In genomic region chr1:207888647-207889046, GRCh38 we compare ENCODE assay signal across 10 cellular contexts. TPM values are rescaled to one million over a fixed set of nuclear protein-coding genes. Genes with fewer than 3 reads are reported as not detected.
A peak's percentile ranks its signal among the peaks of the same experiment; 100 is the strongest.
DNase-seq lines count a peak whose midpoint lies in the region; ATAC-seq and TF ChIP-seq lines count a peak whose summit lies in the region.
"Had no signal": no experiment of that assay in that cellular context is flagged by ENCODE, and none has a peak within 500 bp of the region (broad histone marks: within the 10 kb centered on the region; RNA-seq: fewer than 3 reads in every experiment).

No MANE protein-coding gene starts in this region.

- H3K4me2 ChIP-seq in Loucy (ENCODE audit: low read depth, low read length, poor library complexity, severe bottlenecking): no peak overlapping the region
- no peak overlapping the region for H3K4me2 ChIP-seq in PC-9

- H3K4me3 ChIP-seq in Loucy (ENCODE audit: low read length, poor library complexity, severe bottlenecking) (no peak overlapping the region), right lobe of liver (no peak overlapping the region), uterus (no peak overlapping the region), PC-9 (no peak overlapping the region)

- H3K27me3 ChIP-seq in Loucy (ENCODE audit: insufficient read depth, low read length, poor library complexity, severe bottlenecking) (no peaks in the 10 kb centered on the region), right lobe of liver (no peaks in the 10 kb centered on the region), uterus (no peaks in the 10 kb centered on the region), PC-9 (ENCODE audit: insufficient read depth, low read depth) (peaks cover 6% of the 10 kb centered on the region)

- H3K27ac ChIP-seq in right lobe of liver (peak overlapping the region in 2 of 3 donors; percentile 40 to 57), uterus (peak overlapping the region; percentile 79 to 85), PC-9 (no peak overlapping the region)

- H3K36me3 ChIP-seq in Loucy (ENCODE audit: insufficient read depth, low read length) (no peaks in the 10 kb centered on the region), right lobe of liver (no peaks in the 10 kb centered on the region), uterus (no peaks in the 10 kb centered on the region), PC-9 (ENCODE audit: low read depth) (no peaks in the 10 kb centered on the region)

- H3K9me3 ChIP-seq in Loucy (ENCODE audit: insufficient read depth, low read depth, low read length) (no peaks in the 10 kb centered on the region), right lobe of liver (no peaks in the 10 kb centered on the region), uterus (no peaks in the 10 kb centered on the region), PC-9 (ENCODE audit: insufficient read depth, low read depth) (no peaks in the 10 kb centered on the region)

- peaks cover 60% of the 10 kb centered on the region for H3K4me1 ChIP-seq in Loucy (ENCODE audit: insufficient read depth, low read length, poor library complexity, severe bottlenecking)
- peaks cover 0 to 13% (median 0%) of the 10 kb centered on the region in 4 donors for H3K4me1 ChIP-seq in right lobe of liver
- H3K4me1 ChIP-seq in uterus: peaks cover 0 to 3% of the 10 kb centered on the region in 2 donors
- H3K4me1 ChIP-seq in PC-9 (replicated peaks; ENCODE audit: insufficient read depth): no peaks in the 10 kb centered on the region

- H3K4me3 Mint-ChIP-seq in endothelial cell (ENCODE audit: unreplicated experiment): peak overlapping the region; percentile 84
- H3K4me3 Mint-ChIP-seq in activated T-cell treated with anti-CD3 and anti-CD28 coated beads, Interleukin-2, amount 50 U/mL, for 24 hours: no peak overlapping the region

- WGBS in right lobe of liver (ENCODE audit: insufficient coverage, low coverage, low lambda C conversion rate, missing lambda C conversion rate): 60% methylated on average over 5 of the region's 5 CpGs

- H4K20me1 ChIP-seq in Loucy (ENCODE audit: insufficient read depth, low read length, poor library complexity, severe bottlenecking): no peaks in the 10 kb centered on the region
- no peaks in the 10 kb centered on the region for H4K20me1 ChIP-seq in PC-9 (ENCODE audit: insufficient read depth)

- DNase-seq in endothelial cell (ENCODE audit: low spot score) (no peak), right lobe of liver (no peak), uterus (no peak), PC-9 (no peak), HEK293T (ENCODE audit: extremely low spot score) (no peak)
- no peak for DNase-seq in activated T-cell treated with anti-CD3 and anti-CD28 coated beads, Interleukin-2, amount 50 U/mL, for 24 hours
- DNase-seq: GF-D8, NCI-H2029 treated with DMSO at 0.1 percent for 48 hours had no signal

- H3K4me1 Mint-ChIP-seq in endothelial cell (ENCODE audit: unreplicated experiment): peaks cover 83% of the 10 kb centered on the region
- H3K4me1 Mint-ChIP-seq in activated T-cell treated with anti-CD3 and anti-CD28 coated beads, Interleukin-2, amount 50 U/mL, for 24 hours (ENCODE audit: low read depth): peaks cover 18% of the 10 kb centered on the region

- intact Hi-C loops in right lobe of liver (cut with DNase I) (loop anchor here (5.0 kb wide), 1 partner anchor 74 kb away; no protein-coding TSS in a partner anchor), uterus (cut with DNase I; ENCODE audit: low total_unique reads) (no loop called here), PC-9 (cut with micrococcal nuclease; ENCODE audit: unreplicated experiment) (loop anchor here (5.0 to 10.0 kb wide), 2 partner anchors 106 to 359 kb away; no protein-coding TSS in a partner anchor)

- H3K9me3 Mint-ChIP-seq in endothelial cell (ENCODE audit: unreplicated experiment): no peaks in the 10 kb centered on the region
- H3K9me3 Mint-ChIP-seq in activated T-cell treated with anti-CD3 and anti-CD28 coated beads, Interleukin-2, amount 50 U/mL, for 24 hours: no peaks in the 10 kb centered on the region

- no peak for TF ChIP-seq POLR2A in right lobe of liver (IDR thresholded peaks at IDR 0.05)
- no peak for TF ChIP-seq POLR2A in uterus (IDR thresholded peaks at IDR 0.05)

- no peak for ATAC-seq in right lobe of liver
- ATAC-seq: Panc1 had no signal

- peaks cover 39% of the 10 kb centered on the region for H3K36me3 Mint-ChIP-seq in endothelial cell (ENCODE audit: low read depth, unreplicated experiment)
- H3K36me3 Mint-ChIP-seq in activated T-cell treated with anti-CD3 and anti-CD28 coated beads, Interleukin-2, amount 50 U/mL, for 24 hours (ENCODE audit: low read depth): no peaks in the 10 kb centered on the region

- TF ChIP-seq CTCF in Loucy (conservative IDR thresholded peaks at IDR 0.05; ENCODE audit: low read length) (peak; percentile 18; the same call in 1 of the 2 replicates), endothelial cell (IDR thresholded peaks at IDR 0.05; ENCODE audit: unreplicated experiment) (peak; percentile 10), right lobe of liver (IDR thresholded peaks at IDR 0.05) (no peak), uterus (IDR thresholded peaks at IDR 0.05) (no peak), PC-9 (conservative IDR thresholded peaks at IDR 0.05) (no peak)

- CTCF ChIA-PET in PC-9 (lab: Charles Lee) (no interaction called here), HEK293T (lab: Yijun Ruan, JAX) (no interaction called here)

- POLR2A ChIA-PET in PC-9 (lab: Charles Lee; ENCODE audit: unreplicated experiment): no interaction called here
- POLR2A ChIA-PET in HEK293T (lab: Yijun Ruan, JAX): no interaction called here

- BruUV-seq in PC-9 (replicated peaks; lab: Mats Ljungman, UMichigan): no TSS peak

- no peak overlapping the region for H2AFZ ChIP-seq in Loucy (ENCODE audit: low read length)
- H2AFZ ChIP-seq in PC-9: no peak overlapping the region

- no peaks in the 10 kb centered on the region for H3K9me2 ChIP-seq in Loucy (replicated peaks; ENCODE audit: low read depth, low read length)
- H3K9me2 ChIP-seq in PC-9 (ENCODE audit: insufficient read depth): no peaks in the 10 kb centered on the region

- H3K79me2 ChIP-seq in Loucy (ENCODE audit: insufficient read depth, low read length) (no peaks in the 10 kb centered on the region), PC-9 (ENCODE audit: low read depth) (no peaks in the 10 kb centered on the region)

- no peaks in the 10 kb centered on the region for H3F3A ChIP-seq in Loucy (ENCODE audit: low read depth)
- H3F3A ChIP-seq in PC-9 (ENCODE audit: insufficient read depth, low read depth): no peaks in the 10 kb centered on the region

- H3K9ac ChIP-seq in Loucy (ENCODE audit: low read depth, low read length, poor library complexity, severe bottlenecking): no peak overlapping the region

- peaks cover 14% of the 10 kb centered on the region for H3K27me3 Mint-ChIP-seq in endothelial cell (ENCODE audit: unreplicated experiment)
- peaks cover 4% of the 10 kb centered on the region for H3K27me3 Mint-ChIP-seq in activated T-cell treated with anti-CD3 and anti-CD28 coated beads, Interleukin-2, amount 50 U/mL, for 24 hours

- H3K27ac Mint-ChIP-seq in endothelial cell (ENCODE audit: unreplicated experiment): peak overlapping the region; percentile 54
- no peak overlapping the region for H3K27ac Mint-ChIP-seq in activated T-cell treated with anti-CD3 and anti-CD28 coated beads, Interleukin-2, amount 50 U/mL, for 24 hours

TF ChIP-seq in HEK293T, 16 proteins besides CTCF, POLR2A, EP300 and RAD21:
- TF ChIP-seq FOXK2 (IDR thresholded peaks at IDR 0.05) (no peak), NFRKB (IDR thresholded peaks at IDR 0.05) (no peak), PKNOX1 (IDR thresholded peaks at IDR 0.05) (no peak), L3MBTL2 (conservative IDR thresholded peaks at IDR 0.05) (no peak)

RNA-seq across cellular contexts. Expression of gene CD34, which starts 22.3 kb away (rescaled TPM):
- 277 TPM for total RNA-seq in endothelial cell (ENCODE audit: unreplicated experiment)
- 1 to 10 TPM in 5 of 6 experiments, under 1 TPM in 1; 0.70 to 2.7 (median 2.2) TPM for total RNA-seq in right lobe of liver
- 100 to 1,000 TPM in 2 of 4 donors, 10 to 100 TPM in 2; 39.2 to 135 (median 81.2) TPM for total RNA-seq in uterus
- total RNA-seq in PC-9 (2021): not detected in 2 replicates

Comparison
In these comparisons a context has a peak if more than half of its experiments do, and no peak if none do; other contexts are left out.
1. CTCF ChIP-seq: peak in Loucy (single experiment) and endothelial cell (single experiment); none in right lobe of liver (0 of 4), uterus (0 of 4) and PC-9 (single experiment).
2. RNA of gene CD34, which starts 22.3 kb away (total RNA-seq): 277 TPM in endothelial cell (single experiment) and 39.2 to 135 TPM in uterus; 0.70 to 2.7 TPM in right lobe of liver and not detected in PC-9; every median in the first group is over 10 times any median in the second.